7 cellular contexts compared by ENCODE assay signal in genomic region chr14:75247286-75247922, GRCh38. TPM values are rescaled to one million over a fixed set of nuclear protein-coding genes. Genes with fewer than 3 reads are reported as not detected.
DNase-seq lines count a peak whose midpoint lies in the region; ATAC-seq and TF ChIP-seq lines count a peak whose summit lies in the region.

No MANE protein-coding gene starts in this region.

- peak overlapping the region; percentile 79 for H3K27ac Mint-ChIP-seq in activated T-cell treated with anti-CD3 and anti-CD28 coated beads, Interleukin-2, amount 50 U/mL, for 24 hours
- peak overlapping the region; percentile 82 to 98 (median 96) for H3K27ac Mint-ChIP-seq in naive thymus-derived CD4-positive, alpha-beta T cell

- H3K9me3 Mint-ChIP-seq in activated T-cell treated with anti-CD3 and anti-CD28 coated beads, Interleukin-2, amount 50 U/mL, for 24 hours = no peaks in the 10 kb centered on the region
- peaks cover 0 to 2% (median 0%) of the 10 kb centered on the region in 11 donors for H3K9me3 Mint-ChIP-seq in naive thymus-derived CD4-positive, alpha-beta T cell

- peaks cover 4% of the 10 kb centered on the region for H3K27me3 Mint-ChIP-seq in activated T-cell treated with anti-CD3 and anti-CD28 coated beads, Interleukin-2, amount 50 U/mL, for 24 hours
- peaks cover 0 to 55% (median 0%) of the 10 kb centered on the region in 5 donors for H3K27me3 Mint-ChIP-seq in naive thymus-derived CD4-positive, alpha-beta T cell

- no peaks in the 10 kb centered on the region for H3K36me3 Mint-ChIP-seq in activated T-cell treated with anti-CD3 and anti-CD28 coated beads, Interleukin-2, amount 50 U/mL, for 24 hours (ENCODE audit: low read depth)
- H3K36me3 Mint-ChIP-seq in naive thymus-derived CD4-positive, alpha-beta T cell = peaks cover 0 to 3% (median 0%) of the 10 kb centered on the region in 5 donors

- no peaks in the 10 kb centered on the region for H3K9me3 ChIP-seq in naive thymus-derived CD4-positive, alpha-beta T cell (ENCODE audit: control insufficient read depth in 2 of 3, low read length in 3 of 3)
- H3K9me3 ChIP-seq in BE2C = no peaks in the 10 kb centered on the region

- TF ChIP-seq CTCF in RWPE1 (conservative IDR thresholded peaks at IDR 0.05; ENCODE audit: low read depth) (no peak), BE2C (IDR thresholded peaks at IDR 0.05; ENCODE audit: low read depth, low read length) (no peak)

- CTCF ChIA-PET in RWPE1 (lab: Yijun Ruan, JAX) = no interaction called here
- CTCF ChIA-PET in naive thymus-derived CD4-positive, alpha-beta T cell (lab: Charles Lee) = interaction anchor here (2.0 to 3.4 kb wide), 2 partner anchors 11 to 48 kb away, joined by 8 to 13 read pairs; no protein-coding TSS in a partner anchor

- intact Hi-C loops in naive thymus-derived CD4-positive, alpha-beta T cell (cut with micrococcal nuclease) = loop anchor here (1.0 to 10.0 kb wide), 5 partner anchors 71 to 1475 kb away; partner anchors contain the start of genes ERG28 (in 1 of the 2), TMED10 (in 1 of the 2), TTLL5 (in 1 of the 2) and YLPM1 (in 1 of the 2)

- POLR2A ChIA-PET in RWPE1 (lab: Yijun Ruan, JAX; ENCODE audit: low non-redundant PET) = no interaction called here
- POLR2A ChIA-PET in naive thymus-derived CD4-positive, alpha-beta T cell (lab: Charles Lee) = interaction anchor here (0.6 to 4.2 kb wide), 9 partner anchors 11 to 466 kb away, joined by 3 to 30 read pairs (median 4); no protein-coding TSS in a partner anchor

- ATAC-seq in naive thymus-derived CD4-positive, alpha-beta T cell = peak; percentile 64
- ATAC-seq in stimulated activated naive CD8-positive, alpha-beta T cell treated with anti-CD3 and anti-CD28 coated beads, Interleukin-15, Interleukin-2, amounts not matched to agents 100 U/mL and 50 U/mL, for 24 hours = peak; percentile 41

- H3K4me3 ChIP-seq in naive thymus-derived CD4-positive, alpha-beta T cell (ENCODE audit: low read length) = peak overlapping the region; percentile 42
- no peak overlapping the region for H3K4me3 ChIP-seq in BE2C (ENCODE audit: low read depth, low read length)

- peak overlapping the region; percentile 11; the same call in 1 of the 2 replicates for H3K27ac ChIP-seq in RWPE1
- peak overlapping the region; percentile 71 for H3K27ac ChIP-seq in naive thymus-derived CD4-positive, alpha-beta T cell (ENCODE audit: low read depth, low read length)

- no peaks in the 10 kb centered on the region for H3K27me3 ChIP-seq in naive thymus-derived CD4-positive, alpha-beta T cell (ENCODE audit: control insufficient read depth in 2 of 2, insufficient read depth in 2 of 2, low read length in 2 of 2)
- H3K27me3 ChIP-seq in BE2C = no peaks in the 10 kb centered on the region

- peaks cover 58% of the 10 kb centered on the region for H3K4me1 Mint-ChIP-seq in activated T-cell treated with anti-CD3 and anti-CD28 coated beads, Interleukin-2, amount 50 U/mL, for 24 hours (ENCODE audit: low read depth)
- H3K4me1 Mint-ChIP-seq in naive thymus-derived CD4-positive, alpha-beta T cell = peaks cover 38 to 73% (median 66%) of the 10 kb centered on the region in 7 donors

- DNase-seq in RWPE1 (ENCODE audit: low spot score) (no peak), RKO (ENCODE audit: low spot score) (no peak), NCI-H2107 (lab: John Stamatoyannopoulos, UW) (no peak), BE2C (no peak)
- DNase-seq in activated T-cell treated with anti-CD3 and anti-CD28 coated beads, Interleukin-2, amount 50 U/mL, for 24 hours = peak; percentile 70
- DNase-seq in naive thymus-derived CD4-positive, alpha-beta T cell = peak in 8 of 9 donors; percentile 68 to 89 (median 86)
- DNase-seq in stimulated activated naive CD8-positive, alpha-beta T cell treated with anti-CD3 and anti-CD28 coated beads, Interleukin-15, Interleukin-2, amounts not matched to agents 100 U/mL and 50 U/mL, for 24 hours = peak; percentile 70

- H3K4me3 Mint-ChIP-seq in activated T-cell treated with anti-CD3 and anti-CD28 coated beads, Interleukin-2, amount 50 U/mL, for 24 hours = peak overlapping the region; percentile 13
- H3K4me3 Mint-ChIP-seq in naive thymus-derived CD4-positive, alpha-beta T cell = peak overlapping the region; percentile 54 to 83 (median 75)

- H3K36me3 ChIP-seq in naive thymus-derived CD4-positive, alpha-beta T cell (ENCODE audit: control insufficient read depth in 2 of 3, insufficient read depth in 3 of 3, low read length in 3 of 3) = no peaks in the 10 kb centered on the region
- H3K36me3 ChIP-seq in BE2C = no peaks in the 10 kb centered on the region

- H3K4me1 ChIP-seq in naive thymus-derived CD4-positive, alpha-beta T cell (ENCODE audit: control insufficient read depth in 2 of 2, insufficient read depth in 2 of 2, low read length in 2 of 2) = peaks cover 51 to 59% of the 10 kb centered on the region in 2 donors
- no peaks in the 10 kb centered on the region for H3K4me1 ChIP-seq in BE2C

RNA-seq across cellular contexts. Expression of gene FOS, which starts 31.2 kb away (rescaled TPM):
- 1,000 to 10,000 TPM in 2 of 5 experiments, 10 to 100 TPM in 2, 1 to 10 TPM in 1; 9.4 to 4,557 (median 14.4) TPM for total RNA-seq in naive thymus-derived CD4-positive, alpha-beta T cell
- 10 to 100 TPM; 27.5 to 96.7 TPM for polyA plus RNA-seq in naive thymus-derived CD4-positive, alpha-beta T cell
- polyA plus RNA-seq in BE2C (2012; ENCODE audit: insufficient read depth, insufficient read length, low read depth) = 5.2 TPM

Comparison
In these comparisons a context has a peak if more than half of its experiments do, and no peak if none do; other contexts are left out.
1. DNase-seq: peak in activated T-cell treated with anti-CD3 and anti-CD28 coated beads, Interleukin-2, amount 50 U/mL, for 24 hours (single experiment), naive thymus-derived CD4-positive, alpha-beta T cell (8 of 9) and stimulated activated naive CD8-positive, alpha-beta T cell treated with anti-CD3 and anti-CD28 coated beads, Interleukin-15, Interleukin-2, amounts not matched to agents 100 U/mL and 50 U/mL, for 24 hours (single experiment); none in RWPE1 (single experiment), RKO (single experiment), NCI-H2107 (single experiment) and BE2C (single experiment).